ENCODE assay signal across 2 cellular contexts in genomic region chr16:27806986-27807385, GRCh38.
TF ChIP-seq lines count a peak whose summit lies in the region.

No MANE protein-coding gene starts in this region.

TF ChIP-seq in A549, 52 proteins besides CTCF, POLR2A, EP300 and RAD21:
- TF ChIP-seq, protein P1, sequence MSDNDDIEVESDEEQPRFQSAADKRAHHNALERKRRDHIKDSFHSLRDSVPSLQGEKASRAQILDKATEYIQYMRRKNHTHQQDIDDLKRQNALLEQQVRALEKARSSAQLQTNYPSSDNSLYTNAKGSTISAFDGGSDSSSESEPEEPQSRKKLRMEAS (IDR thresholded peaks at IDR 0.05): no peak
- TF ChIP-seq CBX2 (IDR thresholded peaks at IDR 0.05; ENCODE audit: borderline replicate concordance, low read depth): no peak
- no peak for TF ChIP-seq FOSL2 (IDR thresholded peaks at IDR 0.05)
- TF ChIP-seq FOSL2 (CRISPR knock-in tag; IDR thresholded peaks at IDR 0.05): no peak
- no peak for TF ChIP-seq ELK1 (IDR thresholded peaks at IDR 0.05; ENCODE audit: low read depth, low read length)
- TF ChIP-seq KDM1A (IDR thresholded peaks at IDR 0.05; ENCODE audit: low read depth): no peak
- TF ChIP-seq CHD2 (IDR thresholded peaks at IDR 0.05; ENCODE audit: low read length, partially characterized antibody): no peak
- TF ChIP-seq MYC (IDR thresholded peaks at IDR 0.05; ENCODE audit: borderline replicate concordance, low read length): no peak

TF ChIP-seq in H1, 55 proteins besides CTCF, POLR2A, EP300 and RAD21:
- no peak for TF ChIP-seq RNF2 (IDR thresholded peaks at IDR 0.05; ENCODE audit: borderline replicate concordance, low read depth, low read length, missing control alignments, poor library complexity, severe bottlenecking)
- TF ChIP-seq ATF2 (IDR thresholded peaks at IDR 0.05; ENCODE audit: low read length): no peak
- TF ChIP-seq ZNF274 (IDR thresholded peaks at IDR 0.05; ENCODE audit: borderline replicate concordance, extremely low read depth, low read length): no peak
- TF ChIP-seq TAF7 (optimal IDR thresholded peaks at IDR 0.05; ENCODE audit: borderline replicate concordance, low read depth, low read length): no peak
- TF ChIP-seq TAF1 (IDR thresholded peaks at IDR 0.05; ENCODE audit: low read depth, low read length): no peak
- TF ChIP-seq ASH2L (IDR thresholded peaks at IDR 0.05; ENCODE audit: low read length): no peak
- TF ChIP-seq KDM4A (IDR thresholded peaks at IDR 0.05; ENCODE audit: low read depth, low read length, severe bottlenecking): no peak
- no peak for TF ChIP-seq JUND (IDR thresholded peaks at IDR 0.05; ENCODE audit: low read length)
